17 cellular contexts compared by ENCODE assay signal in the genomic region with DNA sequence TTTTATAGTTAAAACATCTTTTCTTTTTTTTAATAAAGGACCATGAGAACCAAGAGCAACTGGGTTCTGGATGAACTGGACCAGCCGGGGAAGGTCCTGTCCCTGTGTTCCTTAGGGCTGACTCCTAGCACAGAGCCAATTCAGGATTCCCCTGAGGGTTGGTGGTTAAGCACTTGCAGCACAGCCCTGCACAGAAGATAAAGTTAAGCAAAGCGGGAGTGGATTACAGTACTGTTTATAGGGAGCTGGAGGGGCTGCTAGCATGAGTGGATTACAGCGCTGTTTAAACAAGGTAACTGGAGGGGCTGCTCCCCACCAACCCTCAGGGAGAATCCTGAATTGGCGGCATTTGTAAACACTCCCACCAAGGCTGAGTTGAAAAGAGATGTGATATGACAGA.
DNase-seq lines count a peak whose midpoint lies in the region; ATAC-seq and TF ChIP-seq lines count a peak whose summit lies in the region.
"Had no signal": no experiment of that assay in that cellular context is flagged by ENCODE, and none has a peak within 500 bp of the region (broad histone marks: within the 10 kb centered on the region; RNA-seq: fewer than 3 reads in every experiment).

No MANE protein-coding gene starts in this region.

- H3K9me3 Mint-ChIP-seq in CD14-positive monocyte = no peaks in the 10 kb centered on the region
- H3K9me3 Mint-ChIP-seq: activated T-cell treated with anti-CD3 and anti-CD28 coated beads, Interleukin-2, amount 50 U/mL, for 4 hours; H9 had no signal

- H3K4me1 ChIP-seq in A673 (ENCODE audit: insufficient read depth, low read length, poor library complexity, severe bottlenecking) = no peaks in the 10 kb centered on the region

- peak overlapping the region in 1 of 7 donors; percentile 7 for H3K27ac Mint-ChIP-seq in CD14-positive monocyte
- H3K27ac Mint-ChIP-seq: activated naive CD8-positive, alpha-beta T cell had no signal

- H3K27me3 Mint-ChIP-seq in CD14-positive monocyte (ENCODE audit: low read depth in 3 of 3) = peaks cover 0 to 4% (median 2%) of the 10 kb centered on the region in 3 donors
- H3K27me3 Mint-ChIP-seq: activated naive CD8-positive, alpha-beta T cell had no signal

- no peak overlapping the region for H3K27ac ChIP-seq in A673 (ENCODE audit: low read depth, low read length, poor library complexity, severe bottlenecking)

- POLR2A ChIA-PET in A673 (lab: Charles Lee; ENCODE audit: low non-redundant PET) = no interaction called here

- H3K27me3 ChIP-seq in A673 (replicated peaks; ENCODE audit: insufficient read depth, low read depth, low read length, poor library complexity) = no peaks in the 10 kb centered on the region

- intact Hi-C loops in A673 (cut with micrococcal nuclease; ENCODE audit: unreplicated experiment) = no loop called here
- intact Hi-C loops in CD14-positive monocyte (cut with micrococcal nuclease) = no loop called here

- no TSS peak for BruUV-seq in A673 (replicated peaks; lab: Mats Ljungman, UMichigan)

- CTCF ChIA-PET in A673 (lab: Charles Lee) = no interaction called here

- no peaks in the 10 kb centered on the region for H3K4me1 Mint-ChIP-seq in CD14-positive monocyte

- H3K9me3 ChIP-seq in A673 (ENCODE audit: low read depth, low read length, poor library complexity, severe bottlenecking) = no peaks in the 10 kb centered on the region

- no peaks in the 10 kb centered on the region for H3K36me3 ChIP-seq in A673 (ENCODE audit: insufficient read depth, low read length, poor library complexity, severe bottlenecking)

- no peaks in the 10 kb centered on the region for H3K36me3 Mint-ChIP-seq in CD14-positive monocyte
- H3K36me3 Mint-ChIP-seq: activated naive CD8-positive, alpha-beta T cell had no signal

- H3K4me3 Mint-ChIP-seq in CD14-positive monocyte = no peak overlapping the region
- H3K4me3 Mint-ChIP-seq: activated naive CD8-positive, alpha-beta T cell; activated T-cell treated with anti-CD3 and anti-CD28 coated beads, Interleukin-2, amount 50 U/mL, for 4 hours; H9 had no signal

- ATAC-seq in HG03135 (IDR thresholded peaks at IDR 0.05; ENCODE audit: unreplicated experiment) = no peak
- ATAC-seq: activated T-cell treated with anti-CD3 and anti-CD28 coated beads, Interleukin-2, amount 50 U/mL, for 4 hours; sciatic nerve had no signal

- DNase-seq in A673 (ENCODE audit: low spot score) (peak; percentile 38), DMS79 (lab: John Stamatoyannopoulos, UW) (peak; percentile 59), NCI-H345 (lab: John Stamatoyannopoulos, UW) (peak; percentile 24), fibroblast of peridontal ligament (ENCODE audit: extremely low read depth) (peak; percentile 16), epidermal melanocyte (ENCODE audit: insufficient read length, low spot score) (no peak), CD14-positive monocyte (ENCODE audit: low spot score) (no peak)
- DNase-seq in activated CD4-positive, alpha-beta T cell treated with anti-CD3 and anti-CD28 coated beads for 1 hour = no peak
- DNase-seq: activated CD4-positive, alpha-beta T cell treated with anti-CD3 and anti-CD28 coated beads, Interleukin-2, amount 50 U/mL, for 4 hours; activated T-cell treated with anti-CD3 and anti-CD28 coated beads, Interleukin-2, amount 50 U/mL, for 4 hours; effector CD4-positive, alpha-beta T cell; H9; NCI-H446 treated with DMSO at 0.1 percent for 48 hours; stimulated activated CD4-positive, alpha-beta T cell treated with anti-CD3 and anti-CD28 coated beads, Interleukin-2, amount 100 ng/mL, for 24 hours; substantia nigra had no signal

- no peak for TF ChIP-seq CTCF in A673 (conservative IDR thresholded peaks at IDR 0.05; ENCODE audit: low read depth, low read length)
- TF ChIP-seq CTCF in CD14-positive monocyte (IDR thresholded peaks at IDR 0.05) = no peak

- no peak overlapping the region for H3K4me3 ChIP-seq in A673 (ENCODE audit: low read depth, low read length, poor library complexity, severe bottlenecking)

Comparison
In these comparisons a context has a peak if more than half of its experiments do, and no peak if none do; other contexts are left out.
1. DNase-seq: peak in A673 (single experiment), DMS79 (single experiment), NCI-H345 (single experiment) and fibroblast of peridontal ligament (single experiment); none in activated CD4-positive, alpha-beta T cell treated with anti-CD3 and anti-CD28 coated beads for 1 hour (single experiment), epidermal melanocyte (single experiment) and CD14-positive monocyte (single experiment).